17 cellular contexts compared by ENCODE assay signal in genomic region chr20:41034239-41034638, GRCh38. TPM values are rescaled to one million over a fixed set of nuclear protein-coding genes. Genes with fewer than 3 reads are reported as not detected.
DNase-seq lines count a peak whose midpoint lies in the region.
"Had no signal": no experiment of that assay in that cellular context is flagged by ENCODE, and none has a peak within 500 bp of the region (broad histone marks: within the 10 kb centered on the region; RNA-seq: fewer than 3 reads in every experiment).

No MANE protein-coding gene starts in this region.

- DNase-seq in activated naive CD8-positive, alpha-beta T cell treated with anti-CD3 and anti-CD28 coated beads for 36 hours: no peak
- DNase-seq in NCI-H446 treated with DMSO at 0.1 percent for 48 hours (lab: John Stamatoyannopoulos, UW) (peak; percentile 33), cerebellar cortex (ENCODE audit: low spot score) (peak; percentile 72), trophoblast cell (no peak), glomerular visceral epithelial cell (ENCODE audit: extremely low spot score) (no peak), SW480 (ENCODE audit: low spot score) (no peak), iPS-NIHi7 (ENCODE audit: extremely low spot score) (no peak)
- DNase-seq: activated CD4-positive, alpha-beta T cell treated with anti-CD3 and anti-CD28 coated beads for 4 hours; activated naive CD4-positive, alpha-beta T cell treated with anti-CD3 and anti-CD28 coated beads for 36 hours; heart left ventricle; MM.1S; NCI-H187 treated with DMSO at 0.1 percent for 48 hours had no signal

- H3K4me2 ChIP-seq in trophoblast cell (ENCODE audit: low read length): no peak overlapping the region

- H2AK5ac ChIP-seq in trophoblast cell (ENCODE audit: low read length): no peak overlapping the region

- H2BK120ac ChIP-seq in trophoblast cell (ENCODE audit: insufficient read depth, low read length, poor library complexity): no peak overlapping the region

- H2BK5ac ChIP-seq in trophoblast cell (ENCODE audit: low read depth, low read length, poor library complexity): no peak overlapping the region

- peaks cover 4% of the 10 kb centered on the region for H3K79me1 ChIP-seq in trophoblast cell (ENCODE audit: low read length)

- peak overlapping the region; percentile 97 for H3K23ac ChIP-seq in trophoblast cell (ENCODE audit: low read length)

- peaks cover 87% of the 10 kb centered on the region for H3K4me1 Mint-ChIP-seq in activated naive CD8-positive, alpha-beta T cell (ENCODE audit: low read depth)
- H3K4me1 Mint-ChIP-seq in activated naive CD8-positive, alpha-beta T cell treated with anti-CD3 and anti-CD28 coated beads for 36 hours: peaks cover 78% of the 10 kb centered on the region

- peaks cover 17% of the 10 kb centered on the region for H3K79me2 ChIP-seq in trophoblast cell (ENCODE audit: control insufficient read depth, insufficient read depth, low read length, poor library complexity)

- H3K4ac ChIP-seq in trophoblast cell (ENCODE audit: low read depth, low read length): peak overlapping the region; percentile 41

- H4K8ac ChIP-seq in trophoblast cell (ENCODE audit: low read depth, low read length): no peak overlapping the region

- H2BK12ac ChIP-seq in trophoblast cell (ENCODE audit: low read length): no peak overlapping the region

- no peak overlapping the region for H3K27ac ChIP-seq in trophoblast cell (ENCODE audit: low read depth, low read length)
- H3K27ac ChIP-seq: heart left ventricle, SJSA1 had no signal

- peaks cover 21% of the 10 kb centered on the region for H3K36me3 Mint-ChIP-seq in activated naive CD8-positive, alpha-beta T cell
- peaks cover 77% of the 10 kb centered on the region for H3K36me3 Mint-ChIP-seq in activated naive CD8-positive, alpha-beta T cell treated with anti-CD3 and anti-CD28 coated beads for 36 hours

- H4K12ac ChIP-seq in trophoblast cell (ENCODE audit: low read depth, low read length): no peak overlapping the region

- peak overlapping the region; percentile 61 for H3K4me3 Mint-ChIP-seq in activated naive CD8-positive, alpha-beta T cell
- H3K4me3 Mint-ChIP-seq in activated naive CD8-positive, alpha-beta T cell treated with anti-CD3 and anti-CD28 coated beads for 36 hours: no peak overlapping the region
- H3K4me3 Mint-ChIP-seq: activated naive CD4-positive, alpha-beta T cell treated with anti-CD3 and anti-CD28 coated beads for 36 hours; CD14-positive monocyte; nephron; stimulated activated naive CD8-positive, alpha-beta T cell treated with anti-CD3 and anti-CD28 coated beads, Interleukin-15, Interleukin-2, amounts not matched to agents 100 ng/mL and 50 ng/mL, for 24 hours had no signal

- no peak overlapping the region for H3K18ac ChIP-seq in trophoblast cell (ENCODE audit: low read length)

- no peak overlapping the region for H3K14ac ChIP-seq in trophoblast cell (ENCODE audit: low read length)

- 100% methylated on average over 2 of the region's 3 CpGs for WGBS in trophoblast cell (ENCODE audit: extremely low coverage, insufficient coverage, insufficient read length)

- H3K36me3 ChIP-seq in trophoblast cell (ENCODE audit: control insufficient read depth in 1 of 2, insufficient read depth in 2 of 2, low read length in 2 of 2): peaks cover 3 to 4% of the 10 kb centered on the region in 2 experiments
- H3K36me3 ChIP-seq: heart left ventricle had no signal

- no peak overlapping the region for H2AFZ ChIP-seq in trophoblast cell (ENCODE audit: insufficient read depth, low read length, poor library complexity)

- no peak overlapping the region for H4K91ac ChIP-seq in trophoblast cell (ENCODE audit: low read depth, low read length)

- peak overlapping the region; percentile 54 for H3K9ac ChIP-seq in trophoblast cell (ENCODE audit: low read length)

- no peak overlapping the region for H3K4me3 ChIP-seq in trophoblast cell (ENCODE audit: low read depth, low read length)
- H3K4me3 ChIP-seq: heart left ventricle, SJSA1 had no signal

- peaks cover 6% of the 10 kb centered on the region in 2 experiments for H3K4me1 ChIP-seq in trophoblast cell (ENCODE audit: control insufficient read depth in 1 of 2, insufficient read depth in 2 of 2, low read length in 2 of 2)

- H3K27me3 ChIP-seq in trophoblast cell (ENCODE audit: insufficient read depth, low read length): no peaks in the 10 kb centered on the region
- H3K27me3 ChIP-seq: heart left ventricle, SJSA1 had no signal

- no peaks in the 10 kb centered on the region for H3K9me3 ChIP-seq in trophoblast cell (ENCODE audit: insufficient read depth, low read depth, low read length)
- H3K9me3 ChIP-seq: heart left ventricle, SJSA1 had no signal

- no peak overlapping the region for H3K27ac Mint-ChIP-seq in activated naive CD8-positive, alpha-beta T cell
- no peak overlapping the region for H3K27ac Mint-ChIP-seq in activated naive CD8-positive, alpha-beta T cell treated with anti-CD3 and anti-CD28 coated beads for 36 hours
- H3K27ac Mint-ChIP-seq: activated naive CD4-positive, alpha-beta T cell treated with anti-CD3 and anti-CD28 coated beads for 36 hours; stimulated activated naive CD8-positive, alpha-beta T cell treated with anti-CD3 and anti-CD28 coated beads, Interleukin-15, Interleukin-2, amounts not matched to agents 100 ng/mL and 50 ng/mL, for 24 hours had no signal

- no peaks in the 10 kb centered on the region for H3K27me3 Mint-ChIP-seq in activated naive CD8-positive, alpha-beta T cell
- no peaks in the 10 kb centered on the region for H3K27me3 Mint-ChIP-seq in activated naive CD8-positive, alpha-beta T cell treated with anti-CD3 and anti-CD28 coated beads for 36 hours
- H3K27me3 Mint-ChIP-seq: stimulated activated naive CD8-positive, alpha-beta T cell treated with anti-CD3 and anti-CD28 coated beads, Interleukin-15, Interleukin-2, amounts not matched to agents 100 ng/mL and 50 ng/mL, for 24 hours had no signal

- H3K9me3 Mint-ChIP-seq in activated naive CD8-positive, alpha-beta T cell (ENCODE audit: low read depth): no peaks in the 10 kb centered on the region
- H3K9me3 Mint-ChIP-seq in activated naive CD8-positive, alpha-beta T cell treated with anti-CD3 and anti-CD28 coated beads for 36 hours: no peaks in the 10 kb centered on the region
- H3K9me3 Mint-ChIP-seq: activated naive CD4-positive, alpha-beta T cell treated with anti-CD3 and anti-CD28 coated beads for 36 hours; nephron; stimulated activated naive CD8-positive, alpha-beta T cell treated with anti-CD3 and anti-CD28 coated beads, Interleukin-15, Interleukin-2, amounts not matched to agents 100 ng/mL and 50 ng/mL, for 24 hours had no signal

RNA-seq across cellular contexts. Expression of gene TOP1, which starts 5.6 kb away (rescaled TPM):
- 100 to 1,000 TPM in 1 of 2 experiments, 10 to 100 TPM in 1; 99.6 to 102 TPM for total RNA-seq in activated naive CD8-positive, alpha-beta T cell treated with anti-CD3 and anti-CD28 coated beads for 36 hours
- polyA plus RNA-seq in trophoblast cell (2013): 225 and 236 TPM in 2 replicates

Comparison
In these comparisons a context has a peak if more than half of its experiments do, and no peak if none do; other contexts are left out.
1. DNase-seq: peak in NCI-H446 treated with DMSO at 0.1 percent for 48 hours (single experiment) and cerebellar cortex (single experiment); none in activated naive CD8-positive, alpha-beta T cell treated with anti-CD3 and anti-CD28 coated beads for 36 hours (single experiment), trophoblast cell (0 of 2), glomerular visceral epithelial cell (single experiment), SW480 (single experiment) and iPS-NIHi7 (single experiment).